ENCODE assay signal across 8 cellular contexts in genomic region chr4:48779095-48779997, GRCh38. TPM values are rescaled to one million over a fixed set of nuclear protein-coding genes. Genes with fewer than 3 reads are reported as not detected.
DNase-seq lines count a peak whose midpoint lies in the region; ATAC-seq and TF ChIP-seq lines count a peak whose summit lies in the region.

No MANE protein-coding gene starts in this region.

- H3K36me3 Mint-ChIP-seq in CD8-positive, alpha-beta T cell: peaks cover 8% of the 10 kb centered on the region
- H3K36me3 Mint-ChIP-seq in activated naive CD4-positive, alpha-beta T cell treated with anti-CD3 and anti-CD28 coated beads, Interleukin-2, amount 10 ng/mL, durations not matched to agents 7 days and 5 days: peaks cover 21% of the 10 kb centered on the region

- no peaks in the 10 kb centered on the region for H3K9me3 ChIP-seq in CD8-positive, alpha-beta T cell (ENCODE audit: low read length)
- no peaks in the 10 kb centered on the region for H3K9me3 ChIP-seq in testis

- no peaks in the 10 kb centered on the region for H3K9me3 Mint-ChIP-seq in CD8-positive, alpha-beta T cell
- H3K9me3 Mint-ChIP-seq in activated naive CD4-positive, alpha-beta T cell treated with anti-CD3 and anti-CD28 coated beads, Interleukin-2, amount 10 ng/mL, durations not matched to agents 7 days and 5 days: no peaks in the 10 kb centered on the region

- peak overlapping the region; percentile 57 for H3K4me3 ChIP-seq in CD8-positive, alpha-beta T cell (ENCODE audit: low read depth, low read length)
- H3K4me3 ChIP-seq in testis: peak overlapping the region; percentile 89 to 92

- 1% methylated on average over 14 to 97 of the region's 108 CpGs for WGBS in testis, 2 donors

- peak overlapping the region; percentile 73 for H3K27ac ChIP-seq in CD8-positive, alpha-beta T cell (ENCODE audit: low read depth, low read length)
- H3K27ac ChIP-seq in testis: peak overlapping the region; percentile 91 to 94

- DNase-seq in CD8-positive, alpha-beta T cell: peak; percentile 37 to 81 (median 69)
- DNase-seq in GM19238 (ENCODE audit: insufficient read length, low spot score) (peak; percentile 54), RPMI8226 (peak; percentile 58), globus pallidus (ENCODE audit: low spot score) (peak; percentile 63), occipital lobe (lab: John Stamatoyannopoulos, UW) (peak; percentile 55), testis (peak; percentile 59)
- DNase-seq in activated naive CD4-positive, alpha-beta T cell treated with anti-CD3 and anti-CD28 coated beads, Interleukin-2, amount 10 ng/mL, durations not matched to agents 7 days and 5 days: peak; percentile 75

- peak overlapping the region; percentile 91 for H3K4me3 Mint-ChIP-seq in CD8-positive, alpha-beta T cell
- peak overlapping the region; percentile 93 for H3K4me3 Mint-ChIP-seq in activated naive CD4-positive, alpha-beta T cell treated with anti-CD3 and anti-CD28 coated beads, Interleukin-2, amount 10 ng/mL, durations not matched to agents 7 days and 5 days

- no peaks in the 10 kb centered on the region for H3K27me3 Mint-ChIP-seq in CD8-positive, alpha-beta T cell (ENCODE audit: low read depth)
- peaks cover 4% of the 10 kb centered on the region for H3K27me3 Mint-ChIP-seq in activated naive CD4-positive, alpha-beta T cell treated with anti-CD3 and anti-CD28 coated beads, Interleukin-2, amount 10 ng/mL, durations not matched to agents 7 days and 5 days

- TF ChIP-seq POLR2A in testis (IDR thresholded peaks at IDR 0.05): no peak

- H3K27ac Mint-ChIP-seq in CD8-positive, alpha-beta T cell: peak overlapping the region; percentile 93
- peak overlapping the region; percentile 91 for H3K27ac Mint-ChIP-seq in activated naive CD4-positive, alpha-beta T cell treated with anti-CD3 and anti-CD28 coated beads, Interleukin-2, amount 10 ng/mL, durations not matched to agents 7 days and 5 days

- H3K4me1 Mint-ChIP-seq in CD8-positive, alpha-beta T cell (ENCODE audit: low read depth): peaks cover 53% of the 10 kb centered on the region
- H3K4me1 Mint-ChIP-seq in activated naive CD4-positive, alpha-beta T cell treated with anti-CD3 and anti-CD28 coated beads, Interleukin-2, amount 10 ng/mL, durations not matched to agents 7 days and 5 days: peaks cover 51% of the 10 kb centered on the region

- H3K4me1 ChIP-seq in CD8-positive, alpha-beta T cell (ENCODE audit: insufficient read depth, low read length): peaks cover 41% of the 10 kb centered on the region
- H3K4me1 ChIP-seq in testis: peaks cover 19% of the 10 kb centered on the region

- CTCF ChIA-PET in CD8-positive, alpha-beta T cell (lab: Charles Lee): interaction anchor here (0.7 to 4.5 kb wide), 4 partner anchors 18 to 201 kb away, joined by 3 to 30 read pairs (median 3); no protein-coding TSS in a partner anchor
- CTCF ChIA-PET in activated naive CD4-positive, alpha-beta T cell treated with anti-CD3 and anti-CD28 coated beads, Interleukin-2, amount 10 ng/mL, durations not matched to agents 7 days and 5 days (lab: Charles Lee): interaction anchor here (1.1 to 1.6 kb wide), 3 partner anchors 127 to 182 kb away, joined by 4 to 7 read pairs (median 4); partner anchors contain the start of gene OCIAD2

- peak; percentile 24 for ATAC-seq in CD8-positive, alpha-beta T cell
- ATAC-seq in HG03432 (IDR thresholded peaks at IDR 0.05; ENCODE audit: unreplicated experiment): peak; percentile 51

- TF ChIP-seq CTCF in CD8-positive, alpha-beta T cell (IDR thresholded peaks at IDR 0.05): no peak
- no peak for TF ChIP-seq CTCF in testis (IDR thresholded peaks at IDR 0.05)

- intact Hi-C loops in CD8-positive, alpha-beta T cell (cut with DNase I, micrococcal nuclease): loop anchor here (1.0 to 10.0 kb wide), 6 partner anchors 37 to 865 kb away; partner anchors contain the start of genes NFXL1 (in 1 of the 2) and TXK (in 1 of the 2)
- intact Hi-C loops in testis (cut with DNase I; ENCODE audit: low total_unique reads): no loop called here

- no peaks in the 10 kb centered on the region for H3K27me3 ChIP-seq in CD8-positive, alpha-beta T cell (ENCODE audit: insufficient read depth, low read length)
- no peaks in the 10 kb centered on the region for H3K27me3 ChIP-seq in testis

- no peaks in the 10 kb centered on the region for H3K36me3 ChIP-seq in CD8-positive, alpha-beta T cell (ENCODE audit: insufficient read depth, low read length)
- H3K36me3 ChIP-seq in testis (ENCODE audit: low read depth, missing control alignments): no peaks in the 10 kb centered on the region

- POLR2A ChIA-PET in CD8-positive, alpha-beta T cell (lab: Charles Lee): interaction anchor here (0.9 to 2.4 kb wide), 7 partner anchors 10 to 160 kb away, joined by 3 to 13 read pairs (median 5); partner anchors contain the start of genes OCIAD1 and OCIAD2

RNA-seq across cellular contexts. Expression of gene FRYL, which starts 0.7 kb away (rescaled TPM):
- 10 to 100 TPM; 62.9 to 66.7 TPM for total RNA-seq in CD8-positive, alpha-beta T cell
- total RNA-seq in occipital lobe (94.1 TPM), testis (10 to 100 TPM; 55.0 to 70.6 TPM)
- polyA plus RNA-seq in testis (ENCODE audit: insufficient read depth, low read depth, low replicate concordance): 22.5 TPM

RNA-seq across cellular contexts. Expression of gene OCIAD1, which starts 51.5 kb away (rescaled TPM):
- total RNA-seq in CD8-positive, alpha-beta T cell: 10 to 100 TPM; 80.0 to 83.7 TPM
- total RNA-seq in occipital lobe (144 TPM), testis (100 to 1,000 TPM; 112 to 126 TPM)
- polyA plus RNA-seq in testis (ENCODE audit: insufficient read depth, low read depth, low replicate concordance): 141 TPM

Comparison
In these comparisons a context has a peak if more than half of its experiments do, and no peak if none do; other contexts are left out.
1. Peak in every context shown above with its lines: DNase-seq, ATAC-seq, H3K4me3 ChIP-seq and H3K27ac ChIP-seq.